25 cellular contexts compared by ENCODE assay signal in genomic region chr1:40413527-40414252, GRCh38. TPM values are rescaled to one million over a fixed set of nuclear protein-coding genes. Genes with fewer than 3 reads are reported as not detected.
DNase-seq lines count a peak whose midpoint lies in the region; ATAC-seq and TF ChIP-seq lines count a peak whose summit lies in the region.
"Had no signal": no experiment of that assay in that cellular context is flagged by ENCODE, and none has a peak within 500 bp of the region (broad histone marks: within the 10 kb centered on the region; RNA-seq: fewer than 3 reads in every experiment).

No MANE protein-coding gene starts in this region.

- H3K4me3 ChIP-seq in CD8-positive, alpha-beta memory T cell (ENCODE audit: low read length) = no peak overlapping the region
- no peak overlapping the region for H3K4me3 ChIP-seq in naive thymus-derived CD4-positive, alpha-beta T cell (ENCODE audit: low read length)
- H3K4me3 ChIP-seq in PC-3 (ENCODE audit: low read length) = no peak overlapping the region
- H3K4me3 ChIP-seq: coronary artery, GM12878, lower lobe of right lung had no signal

- TF ChIP-seq CTCF in PC-3 (conservative IDR thresholded peaks at IDR 0.05; ENCODE audit: low read depth, low read length) (no peak), HFFc6 (IDR thresholded peaks at IDR 0.05) (no peak)

- CTCF ChIA-PET in CD8-positive, alpha-beta memory T cell (lab: Charles Lee) = no interaction called here
- CTCF ChIA-PET in naive thymus-derived CD4-positive, alpha-beta T cell (lab: Charles Lee) = no interaction called here
- CTCF ChIA-PET in PC-3 (lab: Charles Lee) = no interaction called here

- no peaks in the 10 kb centered on the region for H3K79me2 ChIP-seq in PC-3 (ENCODE audit: low read length)

- H4K20me1 ChIP-seq in PC-3 (ENCODE audit: low read length) = no peaks in the 10 kb centered on the region

- H3K36me3 Mint-ChIP-seq in T-helper 1 cell treated with Interleukin-12 subunit alpha and Interleukin-12 subunit beta and Interleukin-4 antibody, amounts not matched to agents 30 μg/mL and 1 μg/mL, for 36 hours (ENCODE audit: low read depth) = peaks cover 82% of the 10 kb centered on the region
- peaks cover 30 to 99% (median 45%) of the 10 kb centered on the region in 3 donors for H3K36me3 Mint-ChIP-seq in CD8-positive, alpha-beta memory T cell
- H3K36me3 Mint-ChIP-seq in activated naive CD8-positive, alpha-beta T cell = peaks cover 33% of the 10 kb centered on the region
- peaks cover 36 to 81% (median 64%) of the 10 kb centered on the region in 5 donors for H3K36me3 Mint-ChIP-seq in naive thymus-derived CD4-positive, alpha-beta T cell
- peaks cover 36% of the 10 kb centered on the region for H3K36me3 Mint-ChIP-seq in HFFc6 (ENCODE audit: low read depth)

- H3K9me2 ChIP-seq in PC-3 (replicated peaks; ENCODE audit: low read length) = no peaks in the 10 kb centered on the region

- POLR2A ChIA-PET in CD8-positive, alpha-beta memory T cell (lab: Charles Lee) = no interaction called here
- POLR2A ChIA-PET in naive thymus-derived CD4-positive, alpha-beta T cell (lab: Charles Lee) = no interaction called here
- POLR2A ChIA-PET in PC-3 (lab: Charles Lee; ENCODE audit: unreplicated experiment) = no interaction called here

- peak overlapping the region; percentile 72 for H3K27ac Mint-ChIP-seq in T-helper 1 cell treated with Interleukin-12 subunit alpha and Interleukin-12 subunit beta and Interleukin-4 antibody, amounts not matched to agents 30 μg/mL and 1 μg/mL, for 36 hours
- H3K27ac Mint-ChIP-seq in CD8-positive, alpha-beta memory T cell = peak overlapping the region; percentile 72 to 92 (median 89)
- peak overlapping the region; percentile 93 for H3K27ac Mint-ChIP-seq in activated naive CD8-positive, alpha-beta T cell
- H3K27ac Mint-ChIP-seq in naive thymus-derived CD4-positive, alpha-beta T cell = peak overlapping the region; percentile 31 to 92 (median 76)
- no peak overlapping the region for H3K27ac Mint-ChIP-seq in HFFc6

- peaks cover 90% of the 10 kb centered on the region for H3K36me3 ChIP-seq in CD8-positive, alpha-beta memory T cell (ENCODE audit: insufficient read depth, low read length)
- peaks cover 56 to 89% (median 67%) of the 10 kb centered on the region in 3 experiments for H3K36me3 ChIP-seq in naive thymus-derived CD4-positive, alpha-beta T cell (ENCODE audit: control insufficient read depth in 2 of 3, insufficient read depth in 3 of 3, low read length in 3 of 3)
- peaks cover 61% of the 10 kb centered on the region for H3K36me3 ChIP-seq in PC-3 (ENCODE audit: low read depth, low read length)

- no peaks in the 10 kb centered on the region for H3K9me3 Mint-ChIP-seq in T-helper 1 cell treated with Interleukin-12 subunit alpha and Interleukin-12 subunit beta and Interleukin-4 antibody, amounts not matched to agents 30 μg/mL and 1 μg/mL, for 36 hours
- H3K9me3 Mint-ChIP-seq in CD8-positive, alpha-beta memory T cell = no peaks in the 10 kb centered on the region
- H3K9me3 Mint-ChIP-seq in activated naive CD8-positive, alpha-beta T cell (ENCODE audit: low read depth) = no peaks in the 10 kb centered on the region
- H3K9me3 Mint-ChIP-seq in naive thymus-derived CD4-positive, alpha-beta T cell = no peaks in the 10 kb centered on the region
- no peaks in the 10 kb centered on the region for H3K9me3 Mint-ChIP-seq in HFFc6

- H3K27ac ChIP-seq in CD8-positive, alpha-beta memory T cell (ENCODE audit: low read depth, low read length) = peak overlapping the region; percentile 18
- H3K27ac ChIP-seq in naive thymus-derived CD4-positive, alpha-beta T cell (ENCODE audit: low read depth, low read length) = peak overlapping the region; percentile 25
- no peak overlapping the region for H3K27ac ChIP-seq in PC-3 (ENCODE audit: low read length)
- H3K27ac ChIP-seq: 22Rv1, coronary artery, lower lobe of right lung had no signal

- no peak for DNase-seq in T-helper 1 cell
- peak in 1 of 5 donors; percentile 48 for DNase-seq in CD8-positive, alpha-beta memory T cell
- DNase-seq in naive thymus-derived CD4-positive, alpha-beta T cell = no peak
- DNase-seq in PC-3 = no peak
- DNase-seq in HFFc6 = no peak
- DNase-seq: activated CD4-positive, alpha-beta T cell treated with anti-CD3 and anti-CD28 coated beads for 4 hours; activated T-cell treated with anti-CD3 and anti-CD28 coated beads, Interleukin-2, amount 50 U/mL, for 1 hour; amygdala; Caco-2; DMS79 treated with DMSO at 0.1 percent for 48 hours; Karpas-422; kidney; lower lobe of right lung; NCI-H187; NCI-H69; nucleus accumbens; small intestine; stimulated activated CD4-positive, alpha-beta T cell treated with anti-CD3 and anti-CD28 coated beads, Interleukin-2, amount 100 ng/mL, for 24 hours; stimulated activated naive CD4-positive, alpha-beta T cell had no signal

- H3K4me3 Mint-ChIP-seq in T-helper 1 cell treated with Interleukin-12 subunit alpha and Interleukin-12 subunit beta and Interleukin-4 antibody, amounts not matched to agents 30 μg/mL and 1 μg/mL, for 36 hours = no peak overlapping the region
- peak overlapping the region in 5 of 7 donors; percentile 16 to 47 (median 34) for H3K4me3 Mint-ChIP-seq in CD8-positive, alpha-beta memory T cell
- H3K4me3 Mint-ChIP-seq in activated naive CD8-positive, alpha-beta T cell = peak overlapping the region; percentile 41
- H3K4me3 Mint-ChIP-seq in naive thymus-derived CD4-positive, alpha-beta T cell = peak overlapping the region in 4 of 10 donors; percentile 4 to 40 (median 16)
- H3K4me3 Mint-ChIP-seq in HFFc6 = no peak overlapping the region

- no peaks in the 10 kb centered on the region for H3K27me3 Mint-ChIP-seq in T-helper 1 cell treated with Interleukin-12 subunit alpha and Interleukin-12 subunit beta and Interleukin-4 antibody, amounts not matched to agents 30 μg/mL and 1 μg/mL, for 36 hours (ENCODE audit: low read depth)
- peaks cover 0 to 3% of the 10 kb centered on the region in 2 donors for H3K27me3 Mint-ChIP-seq in CD8-positive, alpha-beta memory T cell
- no peaks in the 10 kb centered on the region for H3K27me3 Mint-ChIP-seq in activated naive CD8-positive, alpha-beta T cell
- no peaks in the 10 kb centered on the region for H3K27me3 Mint-ChIP-seq in naive thymus-derived CD4-positive, alpha-beta T cell
- H3K27me3 Mint-ChIP-seq in HFFc6 (ENCODE audit: insufficient read depth) = no peaks in the 10 kb centered on the region

- intact Hi-C loops in naive thymus-derived CD4-positive, alpha-beta T cell (cut with micrococcal nuclease) = no loop called here
- intact Hi-C loops in PC-3 (cut with micrococcal nuclease) = no loop called here

- peaks cover 8% of the 10 kb centered on the region for H3K4me1 ChIP-seq in CD8-positive, alpha-beta memory T cell (ENCODE audit: insufficient read depth, low read length)
- peaks cover 6 to 10% of the 10 kb centered on the region in 2 donors for H3K4me1 ChIP-seq in naive thymus-derived CD4-positive, alpha-beta T cell (ENCODE audit: control insufficient read depth in 2 of 2, insufficient read depth in 2 of 2, low read length in 2 of 2)
- no peaks in the 10 kb centered on the region for H3K4me1 ChIP-seq in PC-3 (ENCODE audit: insufficient read depth, low read length)
- H3K4me1 ChIP-seq: Caco-2, lower lobe of right lung had no signal

- H3K9ac ChIP-seq in PC-3 (ENCODE audit: low read length) = no peak overlapping the region

- peak; percentile 57 for ATAC-seq in naive thymus-derived CD4-positive, alpha-beta T cell
- ATAC-seq in PC-3 = no peak
- ATAC-seq in HG03095 (IDR thresholded peaks at IDR 0.05; ENCODE audit: unreplicated experiment) = no peak
- ATAC-seq: GM12878, lower lobe of right lung had no signal

- BruUV-seq in PC-3 (replicated peaks; lab: Mats Ljungman, UMichigan) = no TSS peak

- no peak overlapping the region for H3K4me2 ChIP-seq in PC-3 (ENCODE audit: low read length)

- H3K27me3 ChIP-seq in CD8-positive, alpha-beta memory T cell (ENCODE audit: insufficient read depth, low read length, poor library complexity, severe bottlenecking) = no peaks in the 10 kb centered on the region
- H3K27me3 ChIP-seq in naive thymus-derived CD4-positive, alpha-beta T cell (ENCODE audit: control insufficient read depth in 2 of 2, insufficient read depth in 2 of 2, low read length in 2 of 2) = no peaks in the 10 kb centered on the region
- H3K27me3 ChIP-seq in PC-3 (ENCODE audit: low read length) = no peaks in the 10 kb centered on the region

- H2AFZ ChIP-seq in PC-3 (ENCODE audit: low read length) = no peak overlapping the region

- no peaks in the 10 kb centered on the region for H3F3A ChIP-seq in PC-3 (ENCODE audit: low read length, unreplicated experiment)

- peaks cover 33% of the 10 kb centered on the region for H3K4me1 Mint-ChIP-seq in T-helper 1 cell treated with Interleukin-12 subunit alpha and Interleukin-12 subunit beta and Interleukin-4 antibody, amounts not matched to agents 30 μg/mL and 1 μg/mL, for 36 hours (ENCODE audit: low read depth)
- peaks cover 24 to 52% (median 46%) of the 10 kb centered on the region in 3 donors for H3K4me1 Mint-ChIP-seq in CD8-positive, alpha-beta memory T cell
- peaks cover 56% of the 10 kb centered on the region for H3K4me1 Mint-ChIP-seq in activated naive CD8-positive, alpha-beta T cell (ENCODE audit: low read depth)
- H3K4me1 Mint-ChIP-seq in naive thymus-derived CD4-positive, alpha-beta T cell = peaks cover 22 to 60% (median 42%) of the 10 kb centered on the region in 7 donors
- H3K4me1 Mint-ChIP-seq in HFFc6 (ENCODE audit: low read depth) = no peaks in the 10 kb centered on the region

- no peaks in the 10 kb centered on the region for H3K9me3 ChIP-seq in CD8-positive, alpha-beta memory T cell (ENCODE audit: low read length)
- H3K9me3 ChIP-seq in naive thymus-derived CD4-positive, alpha-beta T cell (ENCODE audit: control insufficient read depth in 2 of 3, low read length in 3 of 3) = no peaks in the 10 kb centered on the region
- H3K9me3 ChIP-seq in PC-3 (ENCODE audit: low read length) = no peaks in the 10 kb centered on the region
- H3K9me3 ChIP-seq: Caco-2, lower lobe of right lung had no signal

RNA-seq across cellular contexts. Expression of gene ZFP69B, which starts 36.6 kb away (rescaled TPM):
- total RNA-seq in CD8-positive, alpha-beta memory T cell = 1 to 10 TPM; 5.6 to 5.9 TPM
- polyA plus RNA-seq in CD8-positive, alpha-beta memory T cell = 2.3 TPM
- 1 to 10 TPM; 2.2 to 8.3 (median 5.3) TPM for total RNA-seq in naive thymus-derived CD4-positive, alpha-beta T cell
- 1 to 10 TPM; 3.0 to 3.6 TPM for polyA plus RNA-seq in naive thymus-derived CD4-positive, alpha-beta T cell
- total RNA-seq in PC-3 (2014; rRNA removed) = 2.5 and 3.0 TPM in 2 replicates
- total RNA-seq in HFFc6 (2021; fragmentation: NEBNext Ultra II Directional; extraction: Animal tissue kit (Norgen Biotek cat#: 25700)) = 1 to 10 TPM; 3.2 to 4.3 (median 3.7) TPM

RNA-seq across cellular contexts. Expression of gene SMAP2, which starts 40.2 kb away (rescaled TPM):
- total RNA-seq in CD8-positive, alpha-beta memory T cell = 100 to 1,000 TPM; 144 to 146 TPM
- polyA plus RNA-seq in CD8-positive, alpha-beta memory T cell = 340 TPM
- 100 to 1,000 TPM; 144 to 210 (median 187) TPM for total RNA-seq in naive thymus-derived CD4-positive, alpha-beta T cell
- 100 to 1,000 TPM; 226 to 542 TPM for polyA plus RNA-seq in naive thymus-derived CD4-positive, alpha-beta T cell
- total RNA-seq in PC-3 (2014; rRNA removed) = 48.1 and 51.0 TPM in 2 replicates
- total RNA-seq in HFFc6 (2021; fragmentation: NEBNext Ultra II Directional; extraction: Animal tissue kit (Norgen Biotek cat#: 25700)) = 10 to 100 TPM; 27.7 to 37.5 (median 32.7) TPM

Comparison
In these comparisons a context has a peak if more than half of its experiments do, and no peak if none do; other contexts are left out.
1. H3K4me3 Mint-ChIP-seq: peak in CD8-positive, alpha-beta memory T cell (5 of 7) and activated naive CD8-positive, alpha-beta T cell (single experiment); none in T-helper 1 cell treated with Interleukin-12 subunit alpha and Interleukin-12 subunit beta and Interleukin-4 antibody, amounts not matched to agents 30 μg/mL and 1 μg/mL, for 36 hours (single experiment) and HFFc6 (single experiment).